23 cellular contexts compared by ENCODE assay signal in genomic region chr7:151809864-151810170, GRCh38.
DNase-seq lines count a peak whose midpoint lies in the region; ATAC-seq, FAIRE-seq and TF ChIP-seq lines count a peak whose summit lies in the region.
"Had no signal": no experiment of that assay in that cellular context is flagged by ENCODE, and none has a peak within 500 bp of the region (broad histone marks: within the 10 kb centered on the region; RNA-seq: fewer than 3 reads in every experiment).

No MANE protein-coding gene starts in this region.

- H3K4me3 Mint-ChIP-seq in stimulated activated effector memory CD8-positive, alpha-beta T cell treated with anti-CD3 and anti-CD28 coated beads, Interleukin-12 subunit alpha, Interleukin-12 subunit beta, amount 100 ng/mL, for 72 hours: no peak overlapping the region
- no peak overlapping the region for H3K4me3 Mint-ChIP-seq in natural killer cell treated with Interleukin-12 subunit alpha and Interleukin-12 subunit beta and Interleukin-15 and Interleukin-18, amount 100 ng/mL, for 72 hours
- H3K4me3 Mint-ChIP-seq: HFFc6 had no signal

- no peak for TF ChIP-seq RAD21 in liver (IDR thresholded peaks at IDR 0.05)
- TF ChIP-seq RAD21 in HepG2 (CRISPR knock-in tag; IDR thresholded peaks at IDR 0.05): no peak

- H3K79me2 ChIP-seq in HepG2 (ENCODE audit: insufficient read depth, low read length): no peaks in the 10 kb centered on the region

- H3K9me3 ChIP-seq in liver (ENCODE audit: control insufficient read depth in 4 of 4, low read length in 3 of 4) (no peaks in the 10 kb centered on the region), HepG2 (ENCODE audit: low read length) (no peaks in the 10 kb centered on the region), lower lobe of right lung (no peaks in the 10 kb centered on the region), uterus (no peaks in the 10 kb centered on the region)
- H3K9me3 ChIP-seq: BE2C, HAP-1 had no signal

- CTCF ChIA-PET in HepG2 (lab: Yijun Ruan, JAX; ENCODE audit: low intra/inter-chr PET ratio, low total read pairs): no interaction called here

- POLR2A ChIA-PET in HepG2 (lab: Yijun Ruan, JAX): no interaction called here

- BruUV-seq in HepG2 (replicated peaks; lab: Mats Ljungman, UMichigan): no TSS peak

- no peaks in the 10 kb centered on the region for H3K36me3 ChIP-seq in liver (ENCODE audit: control insufficient read depth in 4 of 4, insufficient read depth in 3 of 4, low read depth in 1 of 4, low read length in 3 of 4)
- no peaks in the 10 kb centered on the region for H3K36me3 ChIP-seq in HepG2 (replicated peaks in 1 of 2; ENCODE audit: control insufficient read depth in 1 of 2, insufficient read depth in 2 of 2, low read length in 2 of 2)
- no peaks in the 10 kb centered on the region for H3K36me3 ChIP-seq in lower lobe of right lung
- H3K36me3 ChIP-seq in uterus: no peaks in the 10 kb centered on the region
- H3K36me3 ChIP-seq: BE2C, HAP-1 had no signal

- H3K27me3 ChIP-seq in liver (ENCODE audit: control insufficient read depth in 4 of 4, insufficient read depth in 4 of 4, low read length in 3 of 4): no peaks in the 10 kb centered on the region
- peaks cover 0 to 25% of the 10 kb centered on the region in 2 experiments; a peak in 3 of 5 replicates for H3K27me3 ChIP-seq in HepG2 (ENCODE audit: control insufficient read depth in 1 of 2, insufficient read depth in 2 of 2, low read length in 2 of 2)
- no peaks in the 10 kb centered on the region for H3K27me3 ChIP-seq in lower lobe of right lung (ENCODE audit: low read depth)
- no peaks in the 10 kb centered on the region for H3K27me3 ChIP-seq in uterus
- H3K27me3 ChIP-seq: BE2C had no signal

- H3K27ac ChIP-seq in liver (ENCODE audit: low read depth in 1 of 2, low read length in 2 of 2): peak overlapping the region; percentile 48 to 63
- no peak overlapping the region for H3K27ac ChIP-seq in HepG2 (ENCODE audit: extremely low read length, insufficient read depth, low read length)
- H3K27ac ChIP-seq in lower lobe of right lung: no peak overlapping the region
- no peak overlapping the region for H3K27ac ChIP-seq in uterus
- H3K27ac ChIP-seq: PC-9 had no signal

- H3K4me1 ChIP-seq in liver (ENCODE audit: control insufficient read depth in 4 of 4, insufficient read depth in 4 of 4, low read length in 3 of 4) (peaks cover 9 to 41% (median 26%) of the 10 kb centered on the region in 4 donors), HepG2 (ENCODE audit: insufficient read depth, low read length) (peaks cover 15% of the 10 kb centered on the region), lower lobe of right lung (peaks cover 19% of the 10 kb centered on the region), uterus (no peaks in the 10 kb centered on the region)
- H3K4me1 ChIP-seq: BE2C, HAP-1 had no signal

- no peak overlapping the region for H2AFZ ChIP-seq in HepG2 (ENCODE audit: low read length)
- H2AFZ ChIP-seq: PC-9 had no signal

- DNase-seq in HepG2 (ENCODE audit: low spot score) (no peak), lower lobe of right lung (peak; percentile 30), hypothalamus (lab: John Stamatoyannopoulos, UW) (no peak), uterus (no peak)
- DNase-seq in stimulated activated effector memory CD8-positive, alpha-beta T cell treated with anti-CD3 and anti-CD28 coated beads, Interleukin-12 subunit alpha, Interleukin-12 subunit beta, amount 100 ng/mL, for 72 hours (ENCODE audit: low spot score in 2 of 2): no peak
- no peak for DNase-seq in natural killer cell treated with Interleukin-12 subunit alpha and Interleukin-12 subunit beta and Interleukin-15 and Interleukin-18, amount 100 ng/mL, for 72 hours (ENCODE audit: low spot score)
- DNase-seq: 8988T, ACHN, Calu3, HFFc6, KBM-7, MV-4-11, NCI-H1105, NCI-H1436 treated with DMSO at 0.1 percent for 48 hours, NCI-H187 treated with DMSO at 0.1 percent for 48 hours, NCI-H774, PC-9, SHP77 had no signal

- no peak for FAIRE-seq in HepG2 (lab: Jason Lieb, UNC)
- FAIRE-seq: GM12892, HTR-8/SVneo had no signal

- H3K4me1 Mint-ChIP-seq in stimulated activated effector memory CD8-positive, alpha-beta T cell treated with anti-CD3 and anti-CD28 coated beads, Interleukin-12 subunit alpha, Interleukin-12 subunit beta, amount 100 ng/mL, for 72 hours: peaks cover 22% of the 10 kb centered on the region
- H3K4me1 Mint-ChIP-seq in natural killer cell treated with Interleukin-12 subunit alpha and Interleukin-12 subunit beta and Interleukin-15 and Interleukin-18, amount 100 ng/mL, for 72 hours (ENCODE audit: low read depth in 2 of 2): peaks cover 9 to 15% of the 10 kb centered on the region in 2 donors

- no peaks in the 10 kb centered on the region for H3K36me3 Mint-ChIP-seq in stimulated activated effector memory CD8-positive, alpha-beta T cell treated with anti-CD3 and anti-CD28 coated beads, Interleukin-12 subunit alpha, Interleukin-12 subunit beta, amount 100 ng/mL, for 72 hours
- H3K36me3 Mint-ChIP-seq in natural killer cell treated with Interleukin-12 subunit alpha and Interleukin-12 subunit beta and Interleukin-15 and Interleukin-18, amount 100 ng/mL, for 72 hours: no peaks in the 10 kb centered on the region

- no peak for TF ChIP-seq EP300 in HepG2 (IDR thresholded peaks at IDR 0.05; ENCODE audit: low read depth in 2 of 2, low read length in 2 of 2)
- TF ChIP-seq EP300 in HepG2 (CRISPR knock-in tag; IDR thresholded peaks at IDR 0.05; ENCODE audit: borderline replicate concordance): no peak

- H3K4me3 ChIP-seq in liver (ENCODE audit: low read depth in 1 of 3, low read length in 3 of 3): no peak overlapping the region
- H3K4me3 ChIP-seq in HepG2 (replicated peaks in 1 of 3; ENCODE audit: insufficient read depth in 1 of 3, low read depth in 2 of 3, low read length in 3 of 3): no peak overlapping the region
- H3K4me3 ChIP-seq in lower lobe of right lung: no peak overlapping the region
- no peak overlapping the region for H3K4me3 ChIP-seq in uterus
- H3K4me3 ChIP-seq: HAP-1, PC-9 had no signal

- H3K27ac Mint-ChIP-seq in stimulated activated effector memory CD8-positive, alpha-beta T cell treated with anti-CD3 and anti-CD28 coated beads, Interleukin-12 subunit alpha, Interleukin-12 subunit beta, amount 100 ng/mL, for 72 hours: peak overlapping the region; percentile 29
- no peak overlapping the region for H3K27ac Mint-ChIP-seq in natural killer cell treated with Interleukin-12 subunit alpha and Interleukin-12 subunit beta and Interleukin-15 and Interleukin-18, amount 100 ng/mL, for 72 hours
- H3K27ac Mint-ChIP-seq: HFFc6 had no signal

- no peak for TF ChIP-seq CTCF in liver (IDR thresholded peaks at IDR 0.05; ENCODE audit: low read depth, low read length, missing input control)
- TF ChIP-seq CTCF in HepG2 (CRISPR knock-in tag; IDR thresholded peaks at IDR 0.05): no peak
- TF ChIP-seq CTCF in lower lobe of right lung (IDR thresholded peaks at IDR 0.05): no peak
- no peak for TF ChIP-seq CTCF in uterus (IDR thresholded peaks at IDR 0.05)

- no peaks in the 10 kb centered on the region for H3K27me3 Mint-ChIP-seq in natural killer cell treated with Interleukin-12 subunit alpha and Interleukin-12 subunit beta and Interleukin-15 and Interleukin-18, amount 100 ng/mL, for 72 hours

- WGBS in liver: 91% methylated on average over 5 of the region's 5 CpGs
- 62% methylated on average over 3 of the region's 5 CpGs for WGBS in HepG2 (ENCODE audit: low lambda C conversion rate)

- ATAC-seq in HepG2 (no peak), lower lobe of right lung (no peak)
- ATAC-seq in stimulated activated effector memory CD8-positive, alpha-beta T cell treated with anti-CD3 and anti-CD28 coated beads, Interleukin-12 subunit alpha, Interleukin-12 subunit beta, amount 100 ng/mL, for 72 hours: no peak
- ATAC-seq in natural killer cell treated with Interleukin-12 subunit alpha and Interleukin-12 subunit beta and Interleukin-15 and Interleukin-18, amount 100 ng/mL, for 72 hours: no peak

- H3K9me3 Mint-ChIP-seq in stimulated activated effector memory CD8-positive, alpha-beta T cell treated with anti-CD3 and anti-CD28 coated beads, Interleukin-12 subunit alpha, Interleukin-12 subunit beta, amount 100 ng/mL, for 72 hours: no peaks in the 10 kb centered on the region
- no peaks in the 10 kb centered on the region for H3K9me3 Mint-ChIP-seq in natural killer cell treated with Interleukin-12 subunit alpha and Interleukin-12 subunit beta and Interleukin-15 and Interleukin-18, amount 100 ng/mL, for 72 hours
- H3K9me3 Mint-ChIP-seq: HFFc6 had no signal

- no peak overlapping the region for H3K4me2 ChIP-seq in HepG2 (ENCODE audit: low read depth, low read length)
- H3K4me2 ChIP-seq: PC-9 had no signal

- no peak overlapping the region for H3K9ac ChIP-seq in liver (ENCODE audit: low read depth in 1 of 2, low read length in 2 of 2)
- no peak overlapping the region for H3K9ac ChIP-seq in HepG2 (ENCODE audit: insufficient read depth, low read depth, low read length)

- H4K20me1 ChIP-seq in HepG2 (ENCODE audit: insufficient read depth, low read length): no peaks in the 10 kb centered on the region

- in situ Hi-C loops in HepG2 (cut with HindIII; ENCODE audit: extremely low pct_ligation_motif_present, low pct_unique_long_range_greater_than_20kb): no loop called here

- intact Hi-C loops in HepG2 (cut with micrococcal nuclease; ENCODE audit: unreplicated experiment) (no loop called here), lower lobe of right lung (cut with DNase I) (no loop called here), uterus (cut with DNase I; ENCODE audit: low total_unique reads) (no loop called here)

- TF ChIP-seq POLR2A in HepG2 (IDR thresholded peaks at IDR 0.05; ENCODE audit: insufficient read depth in 1 of 2, low read depth in 2 of 2, low read length in 2 of 2) (no peak), uterus (IDR thresholded peaks at IDR 0.05) (no peak)

TF ChIP-seq in liver, 16 proteins besides CTCF, POLR2A, EP300 and RAD21 (continues in another document):
- TF ChIP-seq MAX (IDR thresholded peaks at IDR 0.05) (no peak), HNF4G (IDR thresholded peaks at IDR 0.05) (no peak)

TF ChIP-seq in HepG2, 621 proteins besides CTCF, POLR2A, EP300 and RAD21 (continues in another document):
- no peak for TF ChIP-seq GABPA (IDR thresholded peaks at IDR 0.05; ENCODE audit: low read depth, low read length)
- TF ChIP-seq GABPA (CRISPR knock-in tag; IDR thresholded peaks at IDR 0.05; ENCODE audit: low read depth): no peak
- no peak for TF ChIP-seq EHMT2 (IDR thresholded peaks at IDR 0.05; ENCODE audit: borderline replicate concordance, low read depth, low read length)
- TF ChIP-seq NFE2L1 (CRISPR knock-in tag; IDR thresholded peaks at IDR 0.05; ENCODE audit: borderline replicate concordance): no peak
- no peak for TF ChIP-seq ZNF160 (CRISPR knock-in tag; IDR thresholded peaks at IDR 0.05)
- no peak for TF ChIP-seq NONO (IDR thresholded peaks at IDR 0.05)
- TF ChIP-seq NONO (CRISPR knock-in tag; conservative IDR thresholded peaks at IDR 0.05): no peak
- TF ChIP-seq ELF4 (CRISPR knock-in tag; IDR thresholded peaks at IDR 0.05; ENCODE audit: borderline replicate concordance): no peak
- no peak for TF ChIP-seq CREBL2 (CRISPR knock-in tag; IDR thresholded peaks at IDR 0.05; ENCODE audit: borderline replicate concordance)

Comparison
In these comparisons a context has a peak if more than half of its experiments do, and no peak if none do; other contexts are left out.
1. H3K27ac ChIP-seq: peak in liver (2 of 2); none in HepG2 (single experiment), lower lobe of right lung (single experiment) and uterus (0 of 2).